Comparison of ENCODE assay signal across 1 cellular context in genomic region chr20:24411452-24412216, GRCh38.
TF ChIP-seq lines count a peak whose summit lies in the region.

No MANE protein-coding gene starts in this region.

TF ChIP-seq in HEK293T, 16 proteins besides CTCF, POLR2A, EP300 and RAD21 (continued from another document):
- TF ChIP-seq PKNOX1 (IDR thresholded peaks at IDR 0.05) (no peak), LEF1 (IDR thresholded peaks at IDR 0.05; ENCODE audit: borderline replicate concordance) (no peak), SUZ12 (IDR thresholded peaks at IDR 0.05) (no peak), HDGF (IDR thresholded peaks at IDR 0.05; ENCODE audit: borderline replicate concordance) (no peak), SP1 (IDR thresholded peaks at IDR 0.05) (no peak), FOXM1 (IDR thresholded peaks at IDR 0.05; ENCODE audit: borderline replicate concordance) (no peak)
